20 cellular contexts compared by ENCODE assay signal in the genomic region with DNA sequence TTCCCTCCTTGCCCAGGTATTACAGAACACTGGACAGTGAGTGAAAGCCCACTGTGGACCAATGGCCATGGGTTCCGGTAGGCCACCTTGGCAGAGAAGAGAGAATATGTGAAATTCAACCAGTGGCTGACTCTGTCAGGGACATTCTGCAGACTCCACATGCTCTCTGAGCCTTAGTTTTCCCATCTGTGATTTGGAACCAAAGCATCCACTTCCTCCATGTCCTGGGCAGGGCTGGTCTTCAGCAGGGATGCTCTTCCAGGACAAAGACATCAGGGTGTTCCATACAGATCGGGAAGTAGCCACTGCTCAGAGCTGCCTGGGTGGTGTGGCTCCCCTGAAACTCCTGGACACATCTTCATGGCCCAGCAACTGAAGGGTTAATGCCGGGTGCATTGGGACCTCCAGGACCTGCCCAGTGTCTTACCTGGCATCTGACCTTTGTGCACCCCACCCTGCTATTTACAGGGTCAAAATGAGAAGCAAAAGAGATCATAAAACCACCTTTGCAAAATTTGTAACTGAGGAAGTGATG. TPM values are rescaled to one million over a fixed set of nuclear protein-coding genes. Genes with fewer than 3 reads are reported as not detected.
"Had no signal": no experiment of that assay in that cellular context is flagged by ENCODE, and none has a peak within 500 bp of the region (broad histone marks: within the 10 kb centered on the region; RNA-seq: fewer than 3 reads in every experiment).

No MANE protein-coding gene starts in this region.

- H3K27ac ChIP-seq: foreskin keratinocyte, heart left ventricle, prostate gland, sigmoid colon, thyroid gland, upper lobe of left lung, vagina had no signal

- H3K9me3 ChIP-seq: prostate gland, sigmoid colon, thyroid gland, upper lobe of left lung, vagina had no signal

- H3K4me3 ChIP-seq: prostate gland, sigmoid colon, thyroid gland, upper lobe of left lung, vagina had no signal

- FAIRE-seq: bronchial epithelial cell, kidney, small intestine had no signal

- H3K27me3 ChIP-seq: heart left ventricle, thyroid gland, vagina had no signal

- H3K36me3 ChIP-seq: heart left ventricle, prostate gland, sigmoid colon, thyroid gland, upper lobe of left lung, vagina had no signal

- H3K4me1 ChIP-seq: foreskin keratinocyte had no signal

RNA-seq across cellular contexts. Expression of gene TRPM1, which starts 28.3 kb away (rescaled TPM):
- total RNA-seq: activated CD4-positive, alpha-beta memory T cell treated with anti-CD3 and anti-CD28 coated beads, Interleukin-2, amount 10 ng/mL, durations not matched to agents 7 days and 5 days; activated CD4-positive, alpha-beta T cell treated with anti-CD3 and anti-CD28 coated beads, Interleukin-2, amount 10 ng/mL, durations not matched to agents 7 days and 5 days; activated T-helper 2 cell treated with anti-CD3 and anti-CD28 coated beads, Interferon-gamma antibody, Interleukin-2, Interleukin-4, amounts not matched to agents 10 μg/mL and 5 μg/mL and 100 μg/mL, durations not matched to agents 14 hours and 24 hours and 36 hours; endodermal cell; esophagus mucosa; foreskin keratinocyte; heart left ventricle; kidney; mononuclear cell; myocyte; natural killer cell treated with Interleukin-12 subunit alpha and Interleukin-12 subunit beta and Interleukin-15 and Interleukin-18, amount 100 ng/mL, for 72 hours; osteocyte; sigmoid colon; T-helper 17 cell; thyroid gland; upper lobe of left lung; vagina had no signal
